2 cellular contexts compared by ENCODE assay signal in the genomic region with DNA sequence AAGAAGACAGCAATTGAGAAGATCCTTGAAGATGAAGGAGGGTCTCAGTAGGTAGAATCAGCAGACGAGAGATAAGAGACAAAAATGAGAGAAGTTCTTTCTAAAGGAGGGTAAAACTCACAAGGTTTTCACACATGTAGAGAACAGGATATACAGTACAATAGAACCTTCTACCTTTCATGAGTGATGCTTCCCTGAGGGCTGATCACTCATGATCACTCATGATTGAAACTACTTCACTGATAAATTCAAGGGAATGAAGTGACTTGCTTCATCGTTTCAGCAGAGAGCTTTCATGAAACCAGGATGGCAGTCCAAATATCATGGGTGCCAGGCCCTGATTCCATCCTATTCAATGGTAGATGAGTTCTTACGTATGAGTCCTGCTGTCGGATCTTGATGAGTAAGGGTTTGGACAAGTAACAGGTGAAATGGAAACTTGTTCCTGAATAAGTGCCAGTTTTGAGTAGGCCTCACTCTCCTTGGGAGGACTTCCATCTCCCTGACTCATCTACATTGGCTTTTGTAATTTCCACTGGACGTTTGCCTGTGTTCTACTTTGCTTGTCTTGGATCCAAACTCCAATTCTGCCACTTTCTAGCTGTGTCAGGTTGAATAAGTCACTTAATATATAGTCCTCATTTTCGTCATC.
TF ChIP-seq lines count a peak whose summit lies in the region.

No MANE protein-coding gene starts in this region.

TF ChIP-seq in A549, 52 proteins besides CTCF, POLR2A, EP300 and RAD21 (continued from another document):
- TF ChIP-seq FOSL2 (IDR thresholded peaks at IDR 0.05) (0 out of 2 replicates have a peak, but pooled peaks have one; percentile 8), FOSL2 (CRISPR knock-in tag; IDR thresholded peaks at IDR 0.05) (0 out of 2 replicates have a peak, but pooled peaks have one; percentile 8), KDM1A (IDR thresholded peaks at IDR 0.05; ENCODE audit: low read depth) (no peak)

TF ChIP-seq in IMR-90, 13 proteins besides CTCF, POLR2A, EP300 and RAD21 (continued from another document):
- TF ChIP-seq, protein P1, sequence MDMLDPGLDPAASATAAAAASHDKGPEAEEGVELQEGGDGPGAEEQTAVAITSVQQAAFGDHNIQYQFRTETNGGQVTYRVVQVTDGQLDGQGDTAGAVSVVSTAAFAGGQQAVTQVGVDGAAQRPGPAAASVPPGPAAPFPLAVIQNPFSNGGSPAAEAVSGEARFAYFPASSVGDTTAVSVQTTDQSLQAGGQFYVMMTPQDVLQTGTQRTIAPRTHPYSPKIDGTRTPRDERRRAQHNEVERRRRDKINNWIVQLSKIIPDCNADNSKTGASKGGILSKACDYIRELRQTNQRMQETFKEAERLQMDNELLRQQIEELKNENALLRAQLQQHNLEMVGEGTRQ (IDR thresholded peaks at IDR 0.05; ENCODE audit: low read depth, low read length), result no peak
- TF ChIP-seq ELK1 (IDR thresholded peaks at IDR 0.05; ENCODE audit: borderline replicate concordance, low read depth, low read length), result no peak
